ENCODE assay signal across 8 cellular contexts in genomic region chr7:140059288-140060242, GRCh38. TPM values are rescaled to one million over a fixed set of nuclear protein-coding genes. Genes with fewer than 3 reads are reported as not detected.
DNase-seq lines count a peak whose midpoint lies in the region; ATAC-seq, FAIRE-seq and TF ChIP-seq lines count a peak whose summit lies in the region.

No MANE protein-coding gene starts in this region.

- H3K9ac ChIP-seq in endothelial cell of umbilical vein (replicated peaks; ENCODE audit: extremely low read depth, insufficient read depth, low read length), result peak overlapping the region; percentile 45

- H3K36me3 Mint-ChIP-seq in activated B cell treated with CpG ODN at 0.5 μM for 24 hours (ENCODE audit: low read depth), result peaks cover 36% of the 10 kb centered on the region

- no peaks in the 10 kb centered on the region for H3K27me3 ChIP-seq in endothelial cell of umbilical vein (ENCODE audit: control insufficient read depth in 2 of 2, insufficient read depth in 2 of 2, low read length in 2 of 2)
- no peaks in the 10 kb centered on the region for H3K27me3 ChIP-seq in pancreas

- CTCF ChIA-PET in activated B cell treated with CpG ODN at 0.5 μM for 24 hours (lab: Charles Lee) (no interaction called here), endothelial cell of umbilical vein (lab: Charles Lee) (interaction anchor here (0.6 to 10.0 kb wide), 10 partner anchors 10 to 560 kb away, joined by 3 to 66 read pairs (median 4); no protein-coding TSS in a partner anchor), GM10248 (lab: Yijun Ruan, JAX) (interaction anchor here (1.2 kb wide), 1 partner anchor 413 kb away, joined by 3 read pairs; no protein-coding TSS in a partner anchor)

- peak overlapping the region; percentile 97 for H3K4me3 Mint-ChIP-seq in activated B cell treated with CpG ODN at 0.5 μM for 24 hours

- ATAC-seq in activated B cell treated with CpG ODN at 0.5 μM for 24 hours (ENCODE audit: low read depth) (no peak), pancreas (peak; percentile 59 to 75 (median 62))

- H3K4me1 Mint-ChIP-seq in activated B cell treated with CpG ODN at 0.5 μM for 24 hours, result peaks cover 72% of the 10 kb centered on the region

- H3K9me3 Mint-ChIP-seq in activated B cell treated with CpG ODN at 0.5 μM for 24 hours, result no peaks in the 10 kb centered on the region

- peak; percentile 4 for DNase-seq in activated CD4-positive, CD25-positive, alpha-beta regulatory T cell treated with anti-CD3 and anti-CD28 coated beads, Interleukin-2, amount 50 U/mL, for 16 hours (ENCODE audit: low read depth, low spot score)
- DNase-seq in activated CD4-positive, CD25-positive, alpha-beta regulatory T cell treated with anti-CD3 and anti-CD28 coated beads, Interleukin-2, amount 50 U/mL, for 72 hours, result no peak
- no peak for DNase-seq in activated B cell treated with CpG ODN at 0.5 μM for 24 hours
- peak; percentile 95 for DNase-seq in endothelial cell of umbilical vein (ENCODE audit: low read depth, low spot score)
- peak; percentile 80 to 89 (median 85) for DNase-seq in pancreas
- no peak for DNase-seq in GM10248 (ENCODE audit: extremely low spot score)
- no peak for DNase-seq in SKM-1 treated with dmso at 0.1 percent for 144 hours (lab: John Stamatoyannopoulos, UW; ENCODE audit: unreplicated experiment)
- DNase-seq in SIG-M5 (lab: John Stamatoyannopoulos, UW), result no peak

- WGBS in pancreas, 2 donors, result 21 to 35% methylated on average over 11 of the region's 11 CpGs

- TF ChIP-seq CTCF in activated B cell treated with CpG ODN at 0.5 μM for 24 hours (IDR thresholded peaks at IDR 0.05) (no peak), endothelial cell of umbilical vein (IDR thresholded peaks at IDR 0.05; ENCODE audit: extremely low read depth in 1 of 2, insufficient read depth in 1 of 2, low read depth in 1 of 2, low read length in 2 of 2) (no peak), pancreas (IDR thresholded peaks at IDR 0.05) (no peak), GM10248 (IDR thresholded peaks at IDR 0.05; ENCODE audit: control extremely low read depth, extremely low read depth, low read depth, missing control alignments) (no peak)

- intact Hi-C loops in activated B cell treated with CpG ODN at 0.5 μM for 24 hours (cut with micrococcal nuclease) (loop anchor here (5.0 to 10.0 kb wide), 2 partner anchors 333 to 945 kb away; no protein-coding TSS in a partner anchor), endothelial cell of umbilical vein (cut with micrococcal nuclease) (loop anchor here (1.0 to 10.0 kb wide), 3 partner anchors 10 to 265 kb away; no protein-coding TSS in a partner anchor), pancreas (cut with DNase I) (no loop called here)

- H3K9me1 ChIP-seq in endothelial cell of umbilical vein (replicated peaks; ENCODE audit: control insufficient read depth, extremely low read depth, insufficient read depth, low read length), result no peaks in the 10 kb centered on the region

- H3K27me3 Mint-ChIP-seq in activated B cell treated with CpG ODN at 0.5 μM for 24 hours, result no peaks in the 10 kb centered on the region

- H3K36me3 ChIP-seq in endothelial cell of umbilical vein (ENCODE audit: control insufficient read depth in 2 of 2, extremely low read depth in 1 of 2, insufficient read depth in 2 of 2, low read length in 2 of 2) (peaks cover 6 to 8% of the 10 kb centered on the region in 2 experiments), pancreas (peaks cover 0 to 8% (median 0%) of the 10 kb centered on the region in 3 donors)

- POLR2A ChIA-PET in activated B cell treated with CpG ODN at 0.5 μM for 24 hours (lab: Charles Lee) (no interaction called here), endothelial cell of umbilical vein (lab: Charles Lee) (interaction anchor here (0.6 to 1.8 kb wide), 3 partner anchors 10 to 1125 kb away, joined by 4 to 5 read pairs (median 4); no protein-coding TSS in a partner anchor), GM10248 (lab: Yijun Ruan, JAX) (no interaction called here)

- no peaks in the 10 kb centered on the region for H4K20me1 ChIP-seq in endothelial cell of umbilical vein (replicated peaks; ENCODE audit: control insufficient read depth, extremely low read depth, insufficient read depth, low read length)

- H3K4me2 ChIP-seq in endothelial cell of umbilical vein (ENCODE audit: insufficient read depth, low read length), result peak overlapping the region; percentile 48

- H3K9me3 ChIP-seq in endothelial cell of umbilical vein (replicated peaks; ENCODE audit: control insufficient read depth, insufficient read depth, low read length) (no peaks in the 10 kb centered on the region), pancreas (no peaks in the 10 kb centered on the region)

- H3K27ac Mint-ChIP-seq in activated B cell treated with CpG ODN at 0.5 μM for 24 hours, result peak overlapping the region; percentile 67

- H3K79me2 ChIP-seq in endothelial cell of umbilical vein (ENCODE audit: control insufficient read depth, insufficient read depth, low read length), result peaks cover 39% of the 10 kb centered on the region

- no TSS peak for BruUV-seq in endothelial cell of umbilical vein (replicated peaks; lab: Mats Ljungman, UMichigan)

- TF ChIP-seq POLR2A in endothelial cell of umbilical vein (IDR thresholded peaks at IDR 0.05; ENCODE audit: low read depth, low read length), result no peak

- H2AFZ ChIP-seq in endothelial cell of umbilical vein (ENCODE audit: low read depth, low read length), result no peak overlapping the region

- H3K27ac ChIP-seq in endothelial cell of umbilical vein (ENCODE audit: insufficient read depth, low read depth, low read length), result peak overlapping the region; percentile 84
- peak overlapping the region in 3 of 4 donors; percentile 45 to 96 (median 90) for H3K27ac ChIP-seq in pancreas

- H3K4me3 ChIP-seq in endothelial cell of umbilical vein (replicated peaks in 1 of 3; ENCODE audit: insufficient read depth in 1 of 3, low read depth in 1 of 3, low read length in 3 of 3), result peak overlapping the region in 1 of 3 experiments; percentile 1
- H3K4me3 ChIP-seq in pancreas, result no peak overlapping the region

- FAIRE-seq in endothelial cell of umbilical vein (lab: Jason Lieb, UNC), result peak; percentile 94
- FAIRE-seq in pancreas (lab: Jason Lieb, UNC), result no peak

- peaks cover 36% of the 10 kb centered on the region for H3K4me1 ChIP-seq in endothelial cell of umbilical vein (ENCODE audit: control insufficient read depth, extremely low read depth, insufficient read depth, low read length)
- peaks cover 12 to 32% (median 24%) of the 10 kb centered on the region in 3 donors for H3K4me1 ChIP-seq in pancreas

- dilution Hi-C loops in endothelial cell of umbilical vein (cut with MboI; ENCODE audit: extremely low pct_ligation_motif_present, low sequenced_read_pairs), result no loop called here

TF ChIP-seq in endothelial cell of umbilical vein, 7 proteins besides CTCF, POLR2A, EP300 and RAD21:
- TF ChIP-seq JUN (IDR thresholded peaks at IDR 0.05; ENCODE audit: borderline replicate concordance, insufficient read depth, insufficient read length, low read depth), result no peak
- TF ChIP-seq POLR2AphosphoS5 (IDR thresholded peaks at IDR 0.05; ENCODE audit: insufficient read depth, low read depth, low read length), result peak; percentile 62
- peak; percentile 89 for TF ChIP-seq GATA2 (IDR thresholded peaks at IDR 0.05; ENCODE audit: insufficient read depth, insufficient read length, low read depth, low read length)
- peak; percentile 88 for TF ChIP-seq FOS (IDR thresholded peaks at IDR 0.05; ENCODE audit: borderline replicate concordance, insufficient read depth, low read length)

RNA-seq across cellular contexts. Expression of gene PARP12, which starts 3.2 kb away (rescaled TPM):
- total RNA-seq in activated B cell treated with CpG ODN at 0.5 μM for 24 hours (104 and 128 TPM in 2 replicates), endothelial cell of umbilical vein (52.2 and 65.4 TPM in 2 replicates), pancreas (10 to 100 TPM; 10.8 to 34.8 (median 21.3) TPM)
- polyA plus RNA-seq in endothelial cell of umbilical vein (83.2 and 89.1 TPM in 2 replicates), pancreas (10 to 100 TPM; 26.9 to 30.8 TPM)
- polyA plus RNA-seq in endothelial cell of umbilical vein (2011; cell fraction: cytosol; rRNA removed), result 62.3 and 62.8 TPM in 2 replicates
- polyA plus RNA-seq in endothelial cell of umbilical vein (2011; cell fraction: nucleus; rRNA removed), result 147 and 151 TPM in 2 replicates
- polyA plus RNA-seq in endothelial cell of umbilical vein (2012), result 51.6 and 58.8 TPM in 2 replicates
- polyA minus RNA-seq in endothelial cell of umbilical vein, result 71.4 and 86.8 TPM in 2 replicates
- polyA minus RNA-seq in endothelial cell of umbilical vein (2011; cell fraction: cytosol; rRNA and poly(A)+ RNA removed), result 30.9 TPM
- 59.9 and 68.6 TPM in 2 replicates for polyA minus RNA-seq in endothelial cell of umbilical vein (2011; cell fraction: nucleus; rRNA and poly(A)+ RNA removed)

Comparison
In these comparisons a context has a peak if more than half of its experiments do, and no peak if none do; other contexts are left out.
1. DNase-seq: peak in activated CD4-positive, CD25-positive, alpha-beta regulatory T cell treated with anti-CD3 and anti-CD28 coated beads, Interleukin-2, amount 50 U/mL, for 16 hours (single experiment), endothelial cell of umbilical vein (single experiment) and pancreas (6 of 6); none in activated CD4-positive, CD25-positive, alpha-beta regulatory T cell treated with anti-CD3 and anti-CD28 coated beads, Interleukin-2, amount 50 U/mL, for 72 hours (single experiment), activated B cell treated with CpG ODN at 0.5 μM for 24 hours (single experiment), GM10248 (single experiment), SKM-1 treated with dmso at 0.1 percent for 144 hours (single experiment) and SIG-M5 (single experiment).
2. intact Hi-C loops: an anchor here in activated B cell treated with CpG ODN at 0.5 μM for 24 hours (5.0 to 10.0 kb wide) and endothelial cell of umbilical vein (1.0 to 10.0 kb wide); none called in pancreas.